In the genomic region with DNA sequence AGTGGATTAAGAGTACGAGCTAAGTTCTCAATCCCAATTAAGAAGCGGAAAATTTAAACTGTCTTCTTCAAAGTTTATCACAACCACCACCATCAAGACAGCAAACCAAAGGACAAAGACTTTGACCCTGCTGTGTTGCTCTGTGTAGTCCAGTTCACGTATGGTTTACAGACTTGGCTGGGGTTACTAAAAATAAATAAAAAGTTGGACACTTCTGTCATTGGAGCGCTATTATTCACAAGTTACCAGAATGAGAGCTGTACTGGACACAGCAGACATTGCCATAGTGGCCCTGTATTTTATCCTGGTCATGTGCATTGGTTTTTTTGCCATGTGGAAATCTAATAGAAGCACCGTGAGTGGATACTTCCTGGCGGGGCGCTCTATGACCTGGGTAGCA, we compare ENCODE assay signal across 1 cellular context.
TF ChIP-seq lines count a peak whose summit lies in the region.

No MANE protein-coding gene starts in this region.

TF ChIP-seq in WTC11, 78 proteins besides CTCF, POLR2A, EP300 and RAD21 (continued from another document):
- TF ChIP-seq KAT7 (CRISPR knock-in tag; IDR thresholded peaks at IDR 0.05; ENCODE audit: borderline replicate concordance), result no peak
- TF ChIP-seq, protein P1, sequence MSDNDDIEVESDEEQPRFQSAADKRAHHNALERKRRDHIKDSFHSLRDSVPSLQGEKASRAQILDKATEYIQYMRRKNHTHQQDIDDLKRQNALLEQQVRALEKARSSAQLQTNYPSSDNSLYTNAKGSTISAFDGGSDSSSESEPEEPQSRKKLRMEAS (CRISPR knock-in tag; IDR thresholded peaks at IDR 0.05), result no peak
- TF ChIP-seq, protein P2, sequence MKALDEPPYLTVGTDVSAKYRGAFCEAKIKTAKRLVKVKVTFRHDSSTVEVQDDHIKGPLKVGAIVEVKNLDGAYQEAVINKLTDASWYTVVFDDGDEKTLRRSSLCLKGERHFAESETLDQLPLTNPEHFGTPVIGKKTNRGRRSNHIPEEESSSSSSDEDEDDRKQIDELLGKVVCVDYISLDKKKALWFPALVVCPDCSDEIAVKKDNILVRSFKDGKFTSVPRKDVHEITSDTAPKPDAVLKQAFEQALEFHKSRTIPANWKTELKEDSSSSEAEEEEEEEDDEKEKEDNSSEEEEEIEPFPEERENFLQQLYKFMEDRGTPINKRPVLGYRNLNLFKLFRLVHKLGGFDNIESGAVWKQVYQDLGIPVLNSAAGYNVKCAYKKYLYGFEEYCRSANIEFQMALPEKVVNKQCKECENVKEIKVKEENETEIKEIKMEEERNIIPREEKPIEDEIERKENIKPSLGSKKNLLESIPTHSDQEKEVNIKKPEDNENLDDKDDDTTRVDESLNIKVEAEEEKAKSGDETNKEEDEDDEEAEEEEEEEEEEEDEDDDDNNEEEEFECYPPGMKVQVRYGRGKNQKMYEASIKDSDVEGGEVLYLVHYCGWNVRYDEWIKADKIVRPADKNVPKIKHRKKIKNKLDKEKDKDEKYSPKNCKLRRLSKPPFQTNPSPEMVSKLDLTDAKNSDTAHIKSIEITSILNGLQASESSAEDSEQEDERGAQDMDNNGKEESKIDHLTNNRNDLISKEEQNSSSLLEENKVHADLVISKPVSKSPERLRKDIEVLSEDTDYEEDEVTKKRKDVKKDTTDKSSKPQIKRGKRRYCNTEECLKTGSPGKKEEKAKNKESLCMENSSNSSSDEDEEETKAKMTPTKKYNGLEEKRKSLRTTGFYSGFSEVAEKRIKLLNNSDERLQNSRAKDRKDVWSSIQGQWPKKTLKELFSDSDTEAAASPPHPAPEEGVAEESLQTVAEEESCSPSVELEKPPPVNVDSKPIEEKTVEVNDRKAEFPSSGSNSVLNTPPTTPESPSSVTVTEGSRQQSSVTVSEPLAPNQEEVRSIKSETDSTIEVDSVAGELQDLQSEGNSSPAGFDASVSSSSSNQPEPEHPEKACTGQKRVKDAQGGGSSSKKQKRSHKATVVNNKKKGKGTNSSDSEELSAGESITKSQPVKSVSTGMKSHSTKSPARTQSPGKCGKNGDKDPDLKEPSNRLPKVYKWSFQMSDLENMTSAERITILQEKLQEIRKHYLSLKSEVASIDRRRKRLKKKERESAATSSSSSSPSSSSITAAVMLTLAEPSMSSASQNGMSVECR (CRISPR knock-in tag; IDR thresholded peaks at IDR 0.05; ENCODE audit: borderline replicate concordance), result no peak
- TF ChIP-seq SOX15 (CRISPR knock-in tag; IDR thresholded peaks at IDR 0.05), result no peak
- no peak for TF ChIP-seq HMGA2 (CRISPR knock-in tag; IDR thresholded peaks at IDR 0.05)
- TF ChIP-seq, protein P3, sequence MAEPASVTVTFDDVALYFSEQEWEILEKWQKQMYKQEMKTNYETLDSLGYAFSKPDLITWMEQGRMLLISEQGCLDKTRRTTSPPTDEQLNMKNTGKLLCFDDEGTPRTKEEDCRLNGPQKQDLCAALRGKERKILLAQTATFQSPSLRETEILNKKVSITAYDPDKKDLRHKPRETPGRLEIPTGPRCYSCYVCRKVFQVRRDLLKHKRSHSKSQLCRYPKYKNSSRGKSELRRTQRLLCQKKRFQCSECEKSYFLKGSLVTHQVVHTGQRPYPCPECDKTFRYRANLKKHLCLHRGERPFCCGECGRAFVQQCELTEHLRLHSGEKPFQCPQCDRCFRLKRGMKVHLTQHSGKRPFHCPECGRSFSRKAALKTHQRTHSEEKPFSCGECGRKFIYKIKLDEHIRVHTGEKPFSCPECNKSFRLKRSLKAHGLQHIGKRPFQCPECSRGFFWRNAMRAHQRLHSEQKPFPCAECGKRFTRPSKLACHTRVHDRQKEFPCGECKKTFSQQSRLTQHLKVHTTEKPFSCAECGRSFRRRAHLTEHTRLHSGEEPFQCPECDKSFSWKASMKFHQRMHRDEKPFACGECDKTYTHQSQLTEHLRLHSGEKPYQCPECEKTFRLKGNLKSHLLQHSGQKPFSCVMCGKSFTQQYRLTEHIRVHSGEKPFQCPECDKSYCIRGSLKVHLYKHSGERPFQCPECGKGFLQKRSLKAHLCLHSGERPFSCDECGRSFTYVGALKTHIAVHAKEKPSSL (CRISPR knock-in tag; conservative IDR thresholded peaks at IDR 0.05), result no peak
- no peak for TF ChIP-seq ZNF671 (CRISPR knock-in tag; IDR thresholded peaks at IDR 0.05)
